ENCODE assay signal across 26 cellular contexts in the genomic region with DNA sequence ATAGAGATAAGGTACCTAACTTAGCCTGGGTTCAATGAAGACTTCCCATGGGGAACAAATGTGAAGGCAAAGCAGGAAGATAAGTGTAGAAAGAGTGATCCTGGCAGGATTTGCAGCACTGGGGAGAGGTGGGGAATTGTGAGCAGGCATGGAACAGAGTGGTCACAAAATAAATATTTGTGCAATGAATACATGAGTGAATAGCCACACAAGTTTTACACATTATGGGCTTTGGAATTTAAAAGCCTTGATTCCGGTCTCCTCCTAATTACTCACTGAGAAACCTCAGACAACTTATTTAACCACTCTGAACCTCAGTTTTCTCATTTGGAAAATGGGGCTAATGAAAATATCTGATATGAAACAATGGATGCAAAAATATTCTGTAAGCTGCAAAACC.
"Had no signal": no experiment of that assay in that cellular context is flagged by ENCODE, and none has a peak within 500 bp of the region (broad histone marks: within the 10 kb centered on the region; RNA-seq: fewer than 3 reads in every experiment).

No MANE protein-coding gene starts in this region.

- H3K4me1 ChIP-seq: stomach, suprapubic skin, testis, thyroid gland, tibial artery, tibial nerve, transverse colon, upper lobe of left lung, upper lobe of right lung, uterus, vagina had no signal

- ATAC-seq: stimulated activated effector memory CD8-positive, alpha-beta T cell treated with anti-CD3 and anti-CD28 coated beads, Interleukin-12 subunit alpha, Interleukin-12 subunit beta, amount 100 ng/mL, for 72 hours; stimulated activated memory B cell treated with anti-CD40 and anti-IgM and Interleukin-4, amounts not matched to agents 10 μg/mL and 1 μg/mL and 100 μg/mL, for 72 hours; stimulated activated naive B cell treated with anti-CD40 and anti-IgM and Interleukin-4, amounts not matched to agents 10 μg/mL and 1 μg/mL and 100 μg/mL, for 72 hours; stimulated activated naive CD8-positive, alpha-beta T cell treated with anti-CD3 and anti-CD28 coated beads, Interleukin-15, amount 100 ng/mL, for 72 hours; stimulated activated naive CD8-positive, alpha-beta T cell treated with anti-CD3 and anti-CD28 coated beads, Interleukin-15, Interleukin-2, amounts not matched to agents 100 U/mL and 50 U/mL, for 24 hours; upper lobe of right lung had no signal

- H3K27me3 ChIP-seq: suprapubic skin, testis, thyroid gland, tibial artery, tibial nerve, transverse colon, upper lobe of left lung, upper lobe of right lung, uterus, vagina had no signal

- H3K4me3 ChIP-seq: stomach, suprapubic skin, testis, thoracic aorta, thyroid gland, tibial artery, tibial nerve, transverse colon, upper lobe of left lung, upper lobe of right lung, uterus, vagina had no signal

- H3K36me3 ChIP-seq: stomach, suprapubic skin, thoracic aorta, thyroid gland, tibial artery, tibial nerve, transverse colon, upper lobe of left lung, upper lobe of right lung, uterus, vagina had no signal

- H3K27ac ChIP-seq: stomach, suprapubic skin, testis, thoracic aorta, thyroid gland, tibial artery, tibial nerve, transverse colon, upper lobe of left lung, upper lobe of right lung, uterus, vagina had no signal

- DNase-seq: stimulated activated CD4-positive, alpha-beta T cell treated with anti-CD3 and anti-CD28 coated beads, Interleukin-2, amount 100 ng/mL, for 48 hours; stimulated activated CD4-positive, alpha-beta T cell treated with anti-CD3 and anti-CD28 coated beads, Interleukin-4, amount 100 ng/mL, for 1 hour; stimulated activated CD4-positive, alpha-beta T cell treated with anti-CD3 and anti-CD28 coated beads, Interleukin-4, amount 100 ng/mL, for 24 hours; stimulated activated CD4-positive, alpha-beta T cell treated with anti-CD3 and anti-CD28 coated beads, Interleukin-4, amount 100 ng/mL, for 4 hours; stimulated activated CD8-positive, alpha-beta memory T cell treated with anti-CD3 and anti-CD28 coated beads, Interleukin-4, amount 100 ng/mL, for 48 hours; stimulated activated naive B cell treated with anti-CD40 and anti-IgM and Interleukin-4, amounts not matched to agents 10 μg/mL and 1 μg/mL and 100 μg/mL, for 72 hours; stimulated activated naive CD4-positive, alpha-beta T cell; stimulated activated naive CD4-positive, alpha-beta T cell treated with Interleukin-2 at 50 U/mL for 16 hours; stimulated activated naive CD8-positive, alpha-beta T cell treated with anti-CD3 and anti-CD28 coated beads, Interleukin-15, amount 100 ng/mL, for 72 hours; stimulated activated naive CD8-positive, alpha-beta T cell treated with anti-CD3 and anti-CD28 coated beads, Interleukin-15, Interleukin-2, amounts not matched to agents 100 U/mL and 50 U/mL, for 24 hours; stomach; substantia nigra; testis; thyroid gland; tibial artery; transverse colon; trophoblast cell; upper lobe of left lung; upper lobe of right lung; uterus had no signal

- H3K9me3 ChIP-seq: stomach, suprapubic skin, testis, thoracic aorta, thyroid gland, tibial artery, tibial nerve, transverse colon, upper lobe of left lung, upper lobe of right lung, uterus, vagina had no signal
